In the genomic region with DNA sequence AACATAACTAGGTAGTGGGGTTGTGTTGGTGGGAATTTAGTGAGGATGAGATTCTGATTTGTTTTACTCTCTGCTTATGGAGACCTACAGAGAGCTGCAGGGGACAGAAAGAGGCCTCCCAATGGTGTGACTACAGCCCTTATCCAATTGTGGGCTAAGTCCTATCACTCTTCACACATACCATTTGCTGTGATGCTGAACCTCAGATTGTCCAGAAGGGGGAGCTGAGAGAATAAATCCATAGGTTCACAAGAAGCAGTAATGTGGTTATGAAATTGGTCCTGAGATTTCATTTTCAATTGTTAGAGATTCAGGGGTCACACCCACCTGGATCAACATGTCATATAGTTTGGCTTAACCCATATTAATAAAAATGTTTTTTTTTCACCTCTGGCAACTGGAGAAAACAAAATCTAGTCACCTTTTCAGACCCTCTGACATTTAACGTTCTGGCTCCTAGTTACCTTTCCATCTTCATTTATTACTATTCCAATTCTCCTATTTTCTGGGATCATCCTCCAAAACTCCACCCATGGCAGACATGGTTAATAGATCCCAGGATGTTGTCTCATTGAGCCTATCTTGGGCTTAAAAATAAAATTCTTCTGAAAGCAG, we compare ENCODE assay signal across 8 cellular contexts. TPM values are rescaled to one million over a fixed set of nuclear protein-coding genes. Genes with fewer than 3 reads are reported as not detected.
DNase-seq lines count a peak whose midpoint lies in the region; ATAC-seq and TF ChIP-seq lines count a peak whose summit lies in the region.

No MANE protein-coding gene starts in this region.

- no peaks in the 10 kb centered on the region for H3K4me1 ChIP-seq in sigmoid colon

- 59 to 79% methylated on average over 1 of the region's 1 CpG for WGBS in sigmoid colon, 2 donors

- intact Hi-C loops in sigmoid colon (cut with DNase I), result no loop called here

- H3K36me3 ChIP-seq in sigmoid colon, result no peaks in the 10 kb centered on the region

- H3K27ac ChIP-seq in sigmoid colon, result no peak overlapping the region

- H3K4me3 ChIP-seq in sigmoid colon, result no peak overlapping the region

- TF ChIP-seq POLR2A in sigmoid colon (IDR thresholded peaks at IDR 0.05), result no peak

- ATAC-seq in HG03521 (IDR thresholded peaks at IDR 0.05; ENCODE audit: unreplicated experiment) (no peak), GM21360 (IDR thresholded peaks at IDR 0.05; ENCODE audit: unreplicated experiment) (no peak)

- in situ Hi-C loops in SK-MEL-5 (cut with HindIII; ENCODE audit: low pct_unique_long_range_greater_than_20kb, low sequenced_read_pairs), result no loop called here

- TF ChIP-seq CTCF in sigmoid colon (IDR thresholded peaks at IDR 0.05), result no peak

- peaks cover 0 to 3% (median 0%) of the 10 kb centered on the region in 4 donors for H3K9me3 ChIP-seq in sigmoid colon

- TF ChIP-seq EP300 in sigmoid colon (IDR thresholded peaks at IDR 0.05), result no peak

- peak; percentile 48 for DNase-seq in SIG-M5 treated with dmso at 0.1 percent for 504 hours (lab: John Stamatoyannopoulos, UW; ENCODE audit: unreplicated experiment)
- no peak for DNase-seq in SIG-M5 (lab: John Stamatoyannopoulos, UW)
- peak; percentile 14 for DNase-seq in HuH-7 (ENCODE audit: low spot score)
- DNase-seq in SK-MEL-5 (ENCODE audit: low read depth, low spot score), result peak; percentile 73
- DNase-seq in glomerular visceral epithelial cell (ENCODE audit: extremely low spot score), result peak; percentile 18
- DNase-seq in sigmoid colon, result no peak

- H3K27me3 ChIP-seq in sigmoid colon, result no peaks in the 10 kb centered on the region

RNA-seq across cellular contexts. Expression of gene PTPN5, which starts 53.3 kb away (rescaled TPM):
- total RNA-seq in SK-MEL-5 (2014; rRNA removed; shearing (Covaris generic)), result not detected in 2 replicates
- polyA plus RNA-seq in SK-MEL-5 (2015; cell fraction: cytosol; rRNA removed), result not detected in 2 replicates
- polyA plus RNA-seq in SK-MEL-5 (2015; cell fraction: nucleus; rRNA removed), result 0.23 TPM in 1 of 2 replicates, not detected in the other
- 1 to 10 TPM in 1 of 4 donors, under 1 TPM in 3; 0.33 to 1.1 (median 0.69) TPM for total RNA-seq in sigmoid colon
- polyA plus RNA-seq in sigmoid colon, result under 1 TPM in 1 of 3 donors, not detected in 2; 0.39 TPM

Comparison
In these comparisons a context has a peak if more than half of its experiments do, and no peak if none do; other contexts are left out.
1. DNase-seq: peak in SIG-M5 treated with dmso at 0.1 percent for 504 hours (single experiment), HuH-7 (single experiment), SK-MEL-5 (single experiment) and glomerular visceral epithelial cell (single experiment); none in SIG-M5 (single experiment) and sigmoid colon (single experiment).